38 cellular contexts compared by ENCODE assay signal in genomic region chr3:155528579-155528978, GRCh38.
"Had no signal": no experiment of that assay in that cellular context is flagged by ENCODE, and none has a peak within 500 bp of the region (broad histone marks: within the 10 kb centered on the region; RNA-seq: fewer than 3 reads in every experiment).

No MANE protein-coding gene starts in this region.

- H3K4me3 Mint-ChIP-seq: activated naive CD4-positive, alpha-beta T cell treated with anti-CD3 and anti-CD28 coated beads for 36 hours; activated naive CD4-positive, alpha-beta T cell treated with anti-CD3 and anti-CD28 coated beads, Interleukin-2, amount 10 ng/mL, durations not matched to agents 7 days and 5 days; activated naive CD4-positive, alpha-beta T cell treated with anti-CD3 and anti-CD28 coated beads, Interleukin-2, amount 50 U/mL, for 24 hours; activated naive CD8-positive, alpha-beta T cell; activated naive CD8-positive, alpha-beta T cell treated with anti-CD3 and anti-CD28 coated beads for 36 hours; activated naive CD8-positive, alpha-beta T cell treated with anti-CD3 and anti-CD28 coated beads, Interleukin-2, amount 10 ng/mL, durations not matched to agents 7 days and 5 days; activated naive CD8-positive, alpha-beta T cell treated with anti-CD3 and anti-CD28 coated beads, Interleukin-2, amount 50 U/mL, for 24 hours; activated T-cell treated with anti-CD3 and anti-CD28 coated beads, Interleukin-2, amount 50 U/mL, for 24 hours; activated T-cell treated with anti-CD3 and anti-CD28 coated beads, Interleukin-2, amount 50 U/mL, for 4 hours; activated T-cell treated with anti-CD3 and anti-CD28 coated beads, Interleukin-2, amount 50 U/mL, for 72 hours; activated T-helper 1 cell treated with anti-CD3 and anti-CD28 coated beads, Interleukin-12 subunit alpha, Interleukin-12 subunit beta, Interleukin-2, Interleukin-4 antibody, amounts not matched to agents 30 ng/mL and 10 ng/mL and 1 ng/mL, durations not matched to agents 14 hours and 24 hours and 36 hours; activated T-helper 17 cell treated with anti-CD3 and anti-CD28 coated beads, Interleukin-2, amount 50 U/mL, for 72 hours; brain; central memory CD8-positive, alpha-beta T cell had no signal

- ATAC-seq: activated naive CD4-positive, alpha-beta T cell treated with anti-CD3 and anti-CD28 coated beads, Interleukin-2, amount 50 U/mL, for 72 hours; activated naive CD8-positive, alpha-beta T cell treated with anti-CD3 and anti-CD28 coated beads, Interleukin-2, amount 50 U/mL, for 24 hours; activated T-cell treated with anti-CD3 and anti-CD28 coated beads, Interleukin-2, amount 50 U/mL, for 4 hours; activated T-cell treated with anti-CD3 and anti-CD28 coated beads, Interleukin-2, amount 50 U/mL, for 72 hours; activated T-helper 17 cell treated with anti-CD3 and anti-CD28 coated beads, Interleukin-2, amount 50 U/mL, for 72 hours; body of pancreas had no signal

- H3K9me3 Mint-ChIP-seq: activated naive CD4-positive, alpha-beta T cell treated with anti-CD3 and anti-CD28 coated beads for 36 hours had no signal

- DNase-seq: activated effector memory CD4-positive, alpha-beta T cell treated with anti-CD3 and anti-CD28 coated beads, Interleukin-2, amount 50 U/mL, for 16 hours; activated effector memory CD4-positive, alpha-beta T cell treated with Interleukin-2 at 50 U/mL for 16 hours; activated gamma-delta T cell; activated gamma-delta T cell treated with Interleukin-2 at 50 U/mL for 16 hours; activated naive CD4-positive, alpha-beta T cell; activated naive CD4-positive, alpha-beta T cell treated with anti-CD3 and anti-CD28 coated beads for 36 hours; activated naive CD4-positive, alpha-beta T cell treated with anti-CD3 and anti-CD28 coated beads, Interleukin-2, amount 10 ng/mL, durations not matched to agents 7 days and 5 days; activated naive CD4-positive, alpha-beta T cell treated with anti-CD3 and anti-CD28 coated beads, Interleukin-2, amount 50 U/mL, for 16 hours; activated naive CD4-positive, alpha-beta T cell treated with Interleukin-2 at 50 U/mL for 16 hours; activated naive CD8-positive, alpha-beta T cell treated with anti-CD3 and anti-CD28 coated beads for 36 hours; activated naive CD8-positive, alpha-beta T cell treated with anti-CD3 and anti-CD28 coated beads, Interleukin-2, amount 10 ng/mL, durations not matched to agents 7 days and 5 days; activated naive CD8-positive, alpha-beta T cell treated with anti-CD3 and anti-CD28 coated beads, Interleukin-2, amount 50 U/mL, for 24 hours; activated T-cell treated with anti-CD3 and anti-CD28 coated beads, Interleukin-2, amount 50 U/mL, for 1 hour; activated T-cell treated with anti-CD3 and anti-CD28 coated beads, Interleukin-2, amount 50 U/mL, for 24 hours; activated T-cell treated with anti-CD3 and anti-CD28 coated beads, Interleukin-2, amount 50 U/mL, for 4 hours; activated T-cell treated with anti-CD3 and anti-CD28 coated beads, Interleukin-2, amount 50 U/mL, for 48 hours; activated T-cell treated with anti-CD3 and anti-CD28 coated beads, Interleukin-2, amount 50 U/mL, for 72 hours; adrenal gland; amniotic stem cell; amygdala; anterior cingulate cortex; aorta; body of pancreas; brain microvascular endothelial cell; caudate nucleus; central memory CD4-positive, alpha-beta T cell; cerebellar nuclear complex had no signal

- H3K4me3 ChIP-seq: adrenal gland, ascending aorta, body of pancreas, breast epithelium, cardiac muscle cell had no signal

- H3K4me1 ChIP-seq: adrenal gland, ascending aorta, body of pancreas, breast epithelium had no signal

- H3K27me3 Mint-ChIP-seq: activated naive CD4-positive, alpha-beta T cell treated with anti-CD3 and anti-CD28 coated beads, Interleukin-2, amount 10 ng/mL, durations not matched to agents 7 days and 5 days; activated naive CD8-positive, alpha-beta T cell; activated naive CD8-positive, alpha-beta T cell treated with anti-CD3 and anti-CD28 coated beads for 36 hours; activated naive CD8-positive, alpha-beta T cell treated with anti-CD3 and anti-CD28 coated beads, Interleukin-2, amount 10 ng/mL, durations not matched to agents 7 days and 5 days; activated naive CD8-positive, alpha-beta T cell treated with anti-CD3 and anti-CD28 coated beads, Interleukin-2, amount 50 U/mL, for 24 hours; activated T-cell treated with anti-CD3 and anti-CD28 coated beads, Interleukin-2, amount 50 U/mL, for 24 hours; activated T-helper 17 cell treated with anti-CD3 and anti-CD28 coated beads, Interleukin-2, amount 50 U/mL, for 72 hours; central memory CD8-positive, alpha-beta T cell had no signal

- H3K4me1 Mint-ChIP-seq: activated naive CD4-positive, alpha-beta T cell treated with anti-CD3 and anti-CD28 coated beads, Interleukin-2, amount 10 ng/mL, durations not matched to agents 7 days and 5 days; activated naive CD4-positive, alpha-beta T cell treated with anti-CD3 and anti-CD28 coated beads, Interleukin-2, amount 50 U/mL, for 24 hours; activated naive CD8-positive, alpha-beta T cell treated with anti-CD3 and anti-CD28 coated beads for 36 hours; activated naive CD8-positive, alpha-beta T cell treated with anti-CD3 and anti-CD28 coated beads, Interleukin-2, amount 10 ng/mL, durations not matched to agents 7 days and 5 days; activated naive CD8-positive, alpha-beta T cell treated with anti-CD3 and anti-CD28 coated beads, Interleukin-2, amount 50 U/mL, for 24 hours; activated T-helper 17 cell treated with anti-CD3 and anti-CD28 coated beads, Interleukin-2, amount 50 U/mL, for 72 hours; brain; central memory CD8-positive, alpha-beta T cell had no signal

- H3K9me3 ChIP-seq: adrenal gland, ascending aorta, body of pancreas had no signal

- H3K36me3 Mint-ChIP-seq: activated naive CD4-positive, alpha-beta T cell treated with anti-CD3 and anti-CD28 coated beads, Interleukin-2, amount 10 ng/mL, durations not matched to agents 7 days and 5 days; activated naive CD8-positive, alpha-beta T cell treated with anti-CD3 and anti-CD28 coated beads for 36 hours had no signal

- H3K27ac Mint-ChIP-seq: activated naive CD4-positive, alpha-beta T cell treated with anti-CD3 and anti-CD28 coated beads for 36 hours; activated naive CD4-positive, alpha-beta T cell treated with anti-CD3 and anti-CD28 coated beads, Interleukin-2, amount 10 ng/mL, durations not matched to agents 7 days and 5 days; activated naive CD4-positive, alpha-beta T cell treated with anti-CD3 and anti-CD28 coated beads, Interleukin-2, amount 50 U/mL, for 24 hours; activated naive CD4-positive, alpha-beta T cell treated with anti-CD3 and anti-CD28 coated beads, Interleukin-2, amount 50 U/mL, for 72 hours; activated naive CD8-positive, alpha-beta T cell; activated naive CD8-positive, alpha-beta T cell treated with anti-CD3 and anti-CD28 coated beads for 36 hours; activated naive CD8-positive, alpha-beta T cell treated with anti-CD3 and anti-CD28 coated beads, Interleukin-2, amount 10 ng/mL, durations not matched to agents 7 days and 5 days; activated naive CD8-positive, alpha-beta T cell treated with anti-CD3 and anti-CD28 coated beads, Interleukin-2, amount 50 U/mL, for 24 hours; activated T-cell treated with anti-CD3 and anti-CD28 coated beads, Interleukin-2, amount 50 U/mL, for 24 hours; activated T-cell treated with anti-CD3 and anti-CD28 coated beads, Interleukin-2, amount 50 U/mL, for 72 hours; activated T-helper 1 cell treated with anti-CD3 and anti-CD28 coated beads, Interleukin-12 subunit alpha, Interleukin-12 subunit beta, Interleukin-2, Interleukin-4 antibody, amounts not matched to agents 30 ng/mL and 10 ng/mL and 1 ng/mL, durations not matched to agents 14 hours and 24 hours and 36 hours; activated T-helper 17 cell treated with anti-CD3 and anti-CD28 coated beads, Interleukin-2, amount 50 U/mL, for 72 hours; activated T-helper 2 cell treated with anti-CD3 and anti-CD28 coated beads, Interferon-gamma antibody, Interleukin-2, Interleukin-4, amounts not matched to agents 10 μg/mL and 5 μg/mL and 100 μg/mL, durations not matched to agents 14 hours and 24 hours and 36 hours; brain had no signal

- H3K36me3 ChIP-seq: adrenal gland, ascending aorta, brain microvascular endothelial cell, breast epithelium, cardiac muscle cell had no signal

- H3K27ac ChIP-seq: adrenal gland, ascending aorta, body of pancreas, brain microvascular endothelial cell, breast epithelium, cardiac muscle cell had no signal
